ENCODE assay signal across 9 cellular contexts in the genomic region with DNA sequence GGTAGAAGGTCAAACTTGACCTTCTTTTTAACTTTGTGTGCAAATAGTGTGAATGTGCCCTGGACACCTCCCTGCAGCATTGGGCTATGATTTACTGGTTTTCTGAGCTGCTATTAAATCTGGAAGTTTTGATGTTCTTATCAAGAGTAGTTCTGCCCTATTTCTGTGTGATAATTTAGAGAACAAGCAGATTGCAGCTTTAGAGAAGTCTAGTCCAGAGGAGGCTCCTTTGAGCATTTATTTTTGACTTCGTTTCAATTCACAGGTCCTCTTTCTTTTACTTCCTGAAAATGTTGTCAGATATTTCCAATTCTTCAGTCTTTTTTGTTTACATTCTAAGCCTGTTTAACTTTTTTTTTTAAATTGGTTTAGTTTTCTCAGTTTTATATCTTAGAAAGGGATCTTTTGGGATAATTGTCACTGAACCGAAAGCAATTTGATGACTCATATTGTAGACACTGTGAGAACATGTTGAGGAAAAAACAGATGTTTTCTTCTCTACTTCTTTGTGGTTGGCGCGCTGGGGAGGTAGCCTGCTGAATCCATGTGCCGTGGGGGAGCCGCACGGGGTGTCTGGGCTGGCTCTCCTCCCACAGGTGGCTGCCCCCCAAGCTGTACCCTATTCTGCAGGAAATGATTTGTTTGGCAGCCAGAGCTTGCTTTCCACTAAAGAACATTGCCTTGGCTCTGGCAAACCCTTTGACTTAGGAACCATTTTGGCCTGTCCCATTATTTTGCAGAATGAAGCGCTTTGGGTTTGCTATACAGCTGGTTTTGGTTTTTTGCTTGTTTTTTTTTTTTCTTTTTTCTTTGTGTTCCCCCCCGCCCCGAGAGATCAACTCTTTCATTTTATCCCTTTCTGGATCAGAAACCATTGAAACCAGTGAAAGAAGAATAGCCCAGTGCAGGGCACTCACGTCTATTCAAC. TPM values are rescaled to one million over a fixed set of nuclear protein-coding genes. Genes with fewer than 3 reads are reported as not detected.
DNase-seq lines count a peak whose midpoint lies in the region; ATAC-seq and TF ChIP-seq lines count a peak whose summit lies in the region.
"Had no signal": no experiment of that assay in that cellular context is flagged by ENCODE, and none has a peak within 500 bp of the region (broad histone marks: within the 10 kb centered on the region; RNA-seq: fewer than 3 reads in every experiment).

No MANE protein-coding gene starts in this region.

- H3K36me3 Mint-ChIP-seq in CD8-positive, alpha-beta memory T cell, result peaks cover 0 to 8% (median 1%) of the 10 kb centered on the region in 3 donors

- no peaks in the 10 kb centered on the region for H3K9me3 ChIP-seq in CD8-positive, alpha-beta memory T cell (ENCODE audit: low read length)
- H3K9me3 ChIP-seq in testis, result no peaks in the 10 kb centered on the region
- H3K9me3 ChIP-seq: heart right ventricle had no signal

- peaks cover 11 to 12% (median 12%) of the 10 kb centered on the region in 3 donors for H3K4me1 Mint-ChIP-seq in CD8-positive, alpha-beta memory T cell

- no peak for TF ChIP-seq POLR2A in testis (IDR thresholded peaks at IDR 0.05)

- CTCF ChIA-PET in CD8-positive, alpha-beta memory T cell (lab: Charles Lee), result interaction anchor here (1.4 kb wide), 1 partner anchor 77 kb away, joined by 3 read pairs; the partner anchor contains the start of gene MGAT5B

- DNase-seq in CD8-positive, alpha-beta memory T cell, result peak in 4 of 5 donors; percentile 9 to 49 (median 18)
- peak; percentile 53 for DNase-seq in activated CD4-positive, alpha-beta T cell treated with anti-CD3 and anti-CD28 coated beads for 48 hours
- DNase-seq in dorsolateral prefrontal cortex, result peak in 6 of 10 donors; percentile 7 to 52 (median 41)
- DNase-seq in posterior cingulate gyrus, result peak in 8 of 10 donors; percentile 5 to 85 (median 26)
- DNase-seq in testis, result no peak
- DNase-seq in NCI-H748 treated with DMSO at 0.1 percent for 48 hours (lab: John Stamatoyannopoulos, UW), result no peak

- peak overlapping the region in 6 of 7 donors; percentile 51 to 78 (median 62) for H3K4me3 Mint-ChIP-seq in CD8-positive, alpha-beta memory T cell

- no peak for TF ChIP-seq CTCF in KMS-11 (conservative IDR thresholded peaks at IDR 0.05; ENCODE audit: low read depth, low read length)
- no peak for TF ChIP-seq CTCF in dorsolateral prefrontal cortex (IDR thresholded peaks at IDR 0.05 in 54 of 56, conservative IDR thresholded peaks at IDR 0.05 in 2 of 56; ENCODE audit: low read depth in 1 of 56, partially characterized antibody in 56 of 56)
- TF ChIP-seq CTCF in testis (IDR thresholded peaks at IDR 0.05), result no peak

- peaks cover 13% of the 10 kb centered on the region for H3K4me1 ChIP-seq in CD8-positive, alpha-beta memory T cell (ENCODE audit: insufficient read depth, low read length)
- H3K4me1 ChIP-seq in KMS-11 (ENCODE audit: low read depth, poor library complexity, severe bottlenecking) (peaks cover 79% of the 10 kb centered on the region), testis (peaks cover 4% of the 10 kb centered on the region)

- H3K36me3 ChIP-seq in CD8-positive, alpha-beta memory T cell (ENCODE audit: insufficient read depth, low read length), result no peaks in the 10 kb centered on the region
- H3K36me3 ChIP-seq in KMS-11 (ENCODE audit: insufficient read depth), result no peaks in the 10 kb centered on the region
- no peaks in the 10 kb centered on the region for H3K36me3 ChIP-seq in testis (ENCODE audit: low read depth, missing control alignments)

- POLR2A ChIA-PET in CD8-positive, alpha-beta memory T cell (lab: Charles Lee), result no interaction called here

- H3K9ac ChIP-seq in KMS-11, result peak overlapping the region; percentile 62

- no peaks in the 10 kb centered on the region for H4K20me1 ChIP-seq in KMS-11 (ENCODE audit: insufficient read depth)

- H2AFZ ChIP-seq in KMS-11 (ENCODE audit: low read depth), result peak overlapping the region; percentile 9; the same call in 1 of the 2 replicates

- H3K9me3 Mint-ChIP-seq in CD8-positive, alpha-beta memory T cell, result no peaks in the 10 kb centered on the region

- H3K27ac ChIP-seq in CD8-positive, alpha-beta memory T cell (ENCODE audit: low read depth, low read length), result peak overlapping the region; percentile 33
- H3K27ac ChIP-seq in KMS-11 (peak overlapping the region; percentile 93), dorsolateral prefrontal cortex (peak overlapping the region in 50 of 59 donors; percentile 5 to 84 (median 66)), testis (no peak overlapping the region)

- peak overlapping the region in 7 of 8 donors; percentile 59 to 87 (median 83) for H3K27ac Mint-ChIP-seq in CD8-positive, alpha-beta memory T cell

- WGBS in testis, 2 donors, result 44 to 53% methylated on average over 11 of the region's 11 CpGs

- no peak overlapping the region for H3K4me3 ChIP-seq in CD8-positive, alpha-beta memory T cell (ENCODE audit: low read length)
- H3K4me3 ChIP-seq in KMS-11 (IDR thresholded peaks at IDR 0.05; ENCODE audit: insufficient read depth, low read depth, low read length) (no peak overlapping the region), dorsolateral prefrontal cortex (peak overlapping the region in 19 of 59 donors; percentile 0 to 37 (median 20)), testis (no peak overlapping the region)

- no peaks in the 10 kb centered on the region for H3K27me3 ChIP-seq in CD8-positive, alpha-beta memory T cell (ENCODE audit: insufficient read depth, low read length, poor library complexity, severe bottlenecking)
- H3K27me3 ChIP-seq in KMS-11 (ENCODE audit: insufficient read depth, low read depth) (no peaks in the 10 kb centered on the region), dorsolateral prefrontal cortex (no peaks in the 10 kb centered on the region), testis (no peaks in the 10 kb centered on the region)
- H3K27me3 ChIP-seq: heart right ventricle had no signal

- H3K4me2 ChIP-seq in KMS-11, result peak overlapping the region; percentile 66

- H3K79me2 ChIP-seq in KMS-11 (ENCODE audit: insufficient read depth, low read depth), result no peaks in the 10 kb centered on the region; the same call in 1 of the 2 replicates

- no peak for ATAC-seq in GM19455 (IDR thresholded peaks at IDR 0.05; ENCODE audit: unreplicated experiment)

- intact Hi-C loops in dorsolateral prefrontal cortex (cut with DNase I), result no loop called here
- intact Hi-C loops in posterior cingulate gyrus (cut with DNase I), result no loop called here
- intact Hi-C loops in testis (cut with DNase I; ENCODE audit: low total_unique reads), result no loop called here

- peaks cover 0 to 2% of the 10 kb centered on the region in 2 donors for H3K27me3 Mint-ChIP-seq in CD8-positive, alpha-beta memory T cell

RNA-seq across cellular contexts. Expression of gene MFSD11, which starts 53.4 kb away (rescaled TPM):
- total RNA-seq in CD8-positive, alpha-beta memory T cell, result 10 to 100 TPM; 22.3 to 22.9 TPM
- polyA plus RNA-seq in CD8-positive, alpha-beta memory T cell, result 28.4 TPM
- total RNA-seq in dorsolateral prefrontal cortex (10 to 100 TPM; 33.8 to 73.3 (median 51.7) TPM), testis (100 to 1,000 TPM in 1 of 2 donors, 10 to 100 TPM in 1; 51.7 to 102 TPM)
- 38.5 TPM for polyA plus RNA-seq in testis (ENCODE audit: insufficient read depth, low read depth, low replicate concordance)

RNA-seq across cellular contexts. Expression of gene SRSF2, which starts 54.2 kb away (rescaled TPM):
- total RNA-seq in CD8-positive, alpha-beta memory T cell, result 100 to 1,000 TPM; 626 to 630 TPM
- polyA plus RNA-seq in CD8-positive, alpha-beta memory T cell, result 111 TPM
- total RNA-seq in dorsolateral prefrontal cortex (100 to 1,000 TPM in 112 of 120 experiments, 10 to 100 TPM in 8; 73.8 to 169 (median 128) TPM), testis (100 to 1,000 TPM; 365 to 461 TPM)
- polyA plus RNA-seq in testis (ENCODE audit: insufficient read depth, low read depth, low replicate concordance), result 196 TPM

Comparison
In these comparisons a context has a peak if more than half of its experiments do, and no peak if none do; other contexts are left out.
1. DNase-seq: peak in CD8-positive, alpha-beta memory T cell (4 of 5), activated CD4-positive, alpha-beta T cell treated with anti-CD3 and anti-CD28 coated beads for 48 hours (single experiment), dorsolateral prefrontal cortex (6 of 10) and posterior cingulate gyrus (8 of 10); none in testis (single experiment) and NCI-H748 treated with DMSO at 0.1 percent for 48 hours (single experiment).
2. H3K27ac ChIP-seq: peak in CD8-positive, alpha-beta memory T cell (single experiment), KMS-11 (single experiment) and dorsolateral prefrontal cortex (50 of 59); none in testis (0 of 2).